In the genomic region with DNA sequence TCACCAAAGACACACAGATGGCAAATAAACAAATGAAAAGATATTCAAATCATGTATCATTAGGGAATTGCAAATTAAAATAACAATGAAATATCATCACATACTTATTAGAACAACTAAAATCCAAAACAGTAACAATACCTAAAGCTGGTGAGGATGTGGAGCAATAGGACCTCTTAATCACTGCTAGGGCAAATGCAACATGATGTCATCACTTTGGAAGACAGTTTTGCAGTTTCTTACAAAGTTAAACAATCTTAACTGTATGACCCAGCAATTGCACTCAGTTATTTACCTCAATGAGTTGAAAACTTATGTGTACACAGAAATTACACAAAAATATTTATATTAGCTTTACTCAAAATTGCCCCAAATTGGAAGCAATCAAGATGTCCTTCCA, we compare ENCODE assay signal across 17 cellular contexts. TPM values are rescaled to one million over a fixed set of nuclear protein-coding genes. Genes with fewer than 3 reads are reported as not detected.
DNase-seq lines count a peak whose midpoint lies in the region; ATAC-seq, FAIRE-seq and TF ChIP-seq lines count a peak whose summit lies in the region.
"Had no signal": no experiment of that assay in that cellular context is flagged by ENCODE, and none has a peak within 500 bp of the region (broad histone marks: within the 10 kb centered on the region; RNA-seq: fewer than 3 reads in every experiment).

No MANE protein-coding gene starts in this region.

- H3K27ac ChIP-seq in foreskin keratinocyte = no peak overlapping the region
- H3K27ac ChIP-seq: coronary artery, gastrocnemius medialis, right atrium auricular region had no signal

- ATAC-seq in GM21367 (IDR thresholded peaks at IDR 0.05; ENCODE audit: unreplicated experiment) (peak; percentile 43), foreskin keratinocyte (no peak)
- ATAC-seq: gastrocnemius medialis; stimulated activated naive CD8-positive, alpha-beta T cell treated with anti-CD3 and anti-CD28 coated beads, Interleukin-15, amount 100 ng/mL, for 72 hours had no signal

- no peaks in the 10 kb centered on the region for H3K27me3 ChIP-seq in adipocyte (replicated peaks; ENCODE audit: control insufficient read depth, insufficient read depth, low read length)
- no peaks in the 10 kb centered on the region for H3K27me3 ChIP-seq in foreskin keratinocyte
- H3K27me3 ChIP-seq: gastrocnemius medialis, right atrium auricular region had no signal

- DNase-seq in AG09319 (ENCODE audit: extremely low read depth, low read depth) (peak; percentile 18), adipocyte (ENCODE audit: low read depth) (peak; percentile 73), foreskin keratinocyte (peak; percentile 11 to 33), HK-2 (ENCODE audit: unreplicated experiment) (no peak), NCI-H1694 (lab: John Stamatoyannopoulos, UW) (no peak), RCC 7860 (ENCODE audit: low spot score) (no peak)
- DNase-seq in activated CD8-positive, alpha-beta memory T cell treated with anti-CD3 and anti-CD28 coated beads, Interleukin-2, amount 50 U/mL, for 4 hours = no peak
- DNase-seq: activated naive CD4-positive, alpha-beta T cell treated with anti-CD3 and anti-CD28 coated beads for 36 hours; gastrocnemius medialis; islet precursor cell; NCI-H1436; NCI-H524; RPMI8226; stimulated activated naive CD8-positive, alpha-beta T cell treated with anti-CD3 and anti-CD28 coated beads, Interleukin-15, amount 100 ng/mL, for 72 hours had no signal

- peak overlapping the region; percentile 25 for H3K9ac ChIP-seq in adipocyte (ENCODE audit: low read length)

- H3K4me3 ChIP-seq in adipocyte (ENCODE audit: low read length) = no peak overlapping the region
- H3K4me3 ChIP-seq: coronary artery, gastrocnemius medialis, right atrium auricular region had no signal

- H3K9me3 ChIP-seq in adipocyte (ENCODE audit: control insufficient read depth, low read length) = no peaks in the 10 kb centered on the region
- H3K9me3 ChIP-seq: gastrocnemius medialis, right atrium auricular region had no signal

- no peak for TF ChIP-seq CTCF in AG09319 (IDR thresholded peaks at IDR 0.05; ENCODE audit: low read depth, low read length)
- no peak for TF ChIP-seq CTCF in foreskin keratinocyte (conservative IDR thresholded peaks at IDR 0.05)

- no peak for FAIRE-seq in RCC 7860 (lab: Jason Lieb, UNC)

- H3K4me1 ChIP-seq in adipocyte (ENCODE audit: control insufficient read depth, insufficient read depth, low read length) (peaks cover 26% of the 10 kb centered on the region), foreskin keratinocyte (no peaks in the 10 kb centered on the region)
- H3K4me1 ChIP-seq: right atrium auricular region had no signal

- H3K36me3 ChIP-seq in adipocyte (ENCODE audit: control insufficient read depth, insufficient read depth, low read length, severe bottlenecking) = peaks cover 24% of the 10 kb centered on the region
- H3K36me3 ChIP-seq: gastrocnemius medialis, right atrium auricular region had no signal

RNA-seq across cellular contexts. Expression of a gene that starts 47.3 kb away (rescaled TPM):
- 115 and 117 TPM in 2 replicates for total RNA-seq in foreskin keratinocyte
- polyA plus RNA-seq in foreskin keratinocyte = 136 and 150 TPM in 2 replicates

RNA-seq across cellular contexts. Expression of a gene that starts 47.8 kb away (rescaled TPM):
- total RNA-seq in foreskin keratinocyte = 14.5 and 15.1 TPM in 2 replicates
- 4.7 and 5.8 TPM in 2 replicates for polyA plus RNA-seq in foreskin keratinocyte

Comparison
In these comparisons a context has a peak if more than half of its experiments do, and no peak if none do; other contexts are left out.
1. DNase-seq: peak in AG09319 (single experiment), adipocyte (single experiment) and foreskin keratinocyte (2 of 2); none in HK-2 (single experiment), NCI-H1694 (single experiment), activated CD8-positive, alpha-beta memory T cell treated with anti-CD3 and anti-CD28 coated beads, Interleukin-2, amount 50 U/mL, for 4 hours (single experiment) and RCC 7860 (single experiment).